24 cellular contexts compared by ENCODE assay signal in the genomic region with DNA sequence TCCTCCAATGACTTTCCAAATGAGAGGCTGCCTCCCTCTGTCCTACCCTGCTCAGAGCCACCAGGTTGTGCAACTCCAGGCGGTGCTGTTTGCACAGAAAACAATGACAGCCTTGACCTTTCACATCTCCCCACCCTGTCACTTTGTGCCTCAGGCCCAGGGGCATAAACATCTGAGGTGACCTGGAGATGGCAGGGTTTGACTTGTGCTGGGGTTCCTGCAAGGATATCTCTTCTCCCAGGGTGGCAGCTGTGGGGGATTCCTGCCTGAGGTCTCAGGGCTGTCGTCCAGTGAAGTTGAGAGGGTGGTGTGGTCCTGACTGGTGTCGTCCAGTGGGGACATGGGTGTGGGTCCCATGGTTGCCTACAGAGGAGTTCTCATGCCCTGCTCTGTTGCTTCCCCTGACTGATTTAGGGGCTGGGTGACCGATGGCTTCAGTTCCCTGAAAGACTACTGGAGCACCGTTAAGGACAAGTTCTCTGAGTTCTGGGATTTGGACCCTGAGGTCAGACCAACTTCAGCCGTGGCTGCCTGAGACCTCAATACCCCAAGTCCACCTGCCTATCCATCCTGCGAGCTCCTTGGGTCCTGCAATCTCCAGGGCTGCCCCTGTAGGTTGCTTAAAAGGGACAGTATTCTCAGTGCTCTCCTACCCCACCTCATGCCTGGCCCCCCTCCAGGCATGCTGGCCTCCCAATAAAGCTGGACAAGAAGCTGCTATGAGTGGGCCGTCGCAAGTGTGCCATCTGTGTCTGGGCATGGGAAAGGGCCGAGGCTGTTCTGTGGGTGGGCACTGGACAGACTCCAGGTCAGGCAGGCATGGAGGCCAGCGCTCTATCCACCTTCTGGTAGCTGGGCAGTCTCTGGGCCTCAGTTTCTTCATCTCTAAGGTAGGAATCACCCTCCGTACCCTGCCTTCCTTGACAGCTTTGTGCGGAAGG. TPM values are rescaled to one million over a fixed set of nuclear protein-coding genes. Genes with fewer than 3 reads are reported as not detected.
DNase-seq lines count a peak whose midpoint lies in the region; ATAC-seq, FAIRE-seq and TF ChIP-seq lines count a peak whose summit lies in the region.
"Had no signal": no experiment of that assay in that cellular context is flagged by ENCODE, and none has a peak within 500 bp of the region (broad histone marks: within the 10 kb centered on the region; RNA-seq: fewer than 3 reads in every experiment).

No MANE protein-coding gene starts in this region.

- no peak overlapping the region for H3K23ac ChIP-seq in H1 (ENCODE audit: insufficient read length)

- H3K23me2 ChIP-seq in H1 (ENCODE audit: low read depth, low read length) = peaks cover 3% of the 10 kb centered on the region; the same call in 1 of the 2 replicates

- H3K56ac ChIP-seq in H1 (replicated peaks; ENCODE audit: insufficient read length, low read depth, low read length) = no peak overlapping the region

- POLR2A ChIA-PET in H1 (lab: Charles Lee; ENCODE audit: partially characterized antibody) = interaction anchor here (1.0 kb wide), 1 partner anchor 311 kb away, joined by 3 read pairs; a partner anchor contains a TSS

- H3K27ac Mint-ChIP-seq in progenitor cell of endocrine pancreas = peak overlapping the region; percentile 83
- H3K27ac Mint-ChIP-seq: activated CD8-positive, alpha-beta T cell treated with anti-CD3 and anti-CD28 coated beads for 36 hours; activated naive CD8-positive, alpha-beta T cell treated with anti-CD3 and anti-CD28 coated beads for 36 hours; endodermal cell; T-cell had no signal

- TF ChIP-seq POLR2A in H1 (IDR thresholded peaks at IDR 0.05; ENCODE audit: control extremely low read depth in 1 of 2, low read depth in 2 of 2, low read length in 2 of 2) = no peak

- no peak overlapping the region for H4K91ac ChIP-seq in H1 (replicated peaks; ENCODE audit: insufficient read length, low read length)

- no peak overlapping the region for H2BK20ac ChIP-seq in H1 (ENCODE audit: low read length)

- peaks cover 33% of the 10 kb centered on the region for H3K4me1 Mint-ChIP-seq in progenitor cell of endocrine pancreas (ENCODE audit: low read depth)

- no peak overlapping the region for H2BK5ac ChIP-seq in H1 (ENCODE audit: low read depth, low read length)

- H3K27me3 ChIP-seq in H1 (replicated peaks in 1 of 4; ENCODE audit: control insufficient read depth in 3 of 4, extremely low read depth in 1 of 4, insufficient read depth in 3 of 4, low read length in 3 of 4) = peaks cover 0 to 7% (median 5%) of the 10 kb centered on the region in 4 experiments; a peak in 3 of 7 replicates
- H3K27me3 ChIP-seq: upper lobe of left lung had no signal

- no peaks in the 10 kb centered on the region for H3K79me1 ChIP-seq in H1 (ENCODE audit: low read depth, low read length)

- no peaks in the 10 kb centered on the region for H3K79me2 ChIP-seq in H1 (ENCODE audit: control insufficient read depth in 1 of 2, insufficient read depth in 2 of 2, low read length in 2 of 2)
- H3K79me2 ChIP-seq: parathyroid adenoma had no signal

- no peak overlapping the region for H3K18ac ChIP-seq in H1 (ENCODE audit: extremely low read depth, low read length)

- no peak overlapping the region for H2BK15ac ChIP-seq in H1 (ENCODE audit: low read length)

- H3K9me3 ChIP-seq in H1 (ENCODE audit: insufficient read depth in 2 of 2, low read depth in 1 of 2, low read length in 1 of 2) = no peaks in the 10 kb centered on the region; a peak in 1 of 4 replicates
- H3K9me3 ChIP-seq: upper lobe of left lung had no signal

- TF ChIP-seq RAD21 in H1 (IDR thresholded peaks at IDR 0.05 in 1 of 2, conservative IDR thresholded peaks at IDR 0.05 in 1 of 2; ENCODE audit: low read depth in 2 of 2, low read length in 2 of 2) = peak; percentile 18 to 32; a peak in 3 of 4 replicates

- H2BK120ac ChIP-seq in H1 (replicated peaks; ENCODE audit: low read depth, low read length) = no peak overlapping the region

- H4K5ac ChIP-seq in H1 (ENCODE audit: insufficient read length, low read depth, low read length) = no peak overlapping the region

- ATAC-seq in GM21723 (IDR thresholded peaks at IDR 0.05; ENCODE audit: unreplicated experiment) (no peak), HG03196 (IDR thresholded peaks at IDR 0.05; ENCODE audit: unreplicated experiment) (no peak)
- ATAC-seq: activated CD8-positive, alpha-beta T cell treated with anti-CD3 and anti-CD28 coated beads for 36 hours; T-cell had no signal

- intact Hi-C loops in cardiac septum (cut with DNase I) = no loop called here

- CTCF ChIA-PET in H1 (lab: Charles Lee; ENCODE audit: partially characterized antibody) = interaction anchor here (0.5 to 12.2 kb wide), 7 partner anchors 9 to 308 kb away, joined by 3 to 237 read pairs (median 6); a partner anchor contains a TSS

- peaks cover 0 to 21% (median 4%) of the 10 kb centered on the region in 4 experiments; a peak in 5 of 7 replicates for H3K4me1 ChIP-seq in H1 (replicated peaks in 1 of 4; ENCODE audit: control insufficient read depth in 3 of 4, insufficient read depth in 4 of 4, low read length in 3 of 4)
- H3K4me1 ChIP-seq: parathyroid adenoma had no signal

- no peak overlapping the region for H3K4me2 ChIP-seq in H1 (ENCODE audit: insufficient read depth in 1 of 2, low read depth in 2 of 2, low read length in 2 of 2)

- H3K14ac ChIP-seq in H1 (ENCODE audit: insufficient read length) = no peak overlapping the region

- no peak overlapping the region for H3K4me3 Mint-ChIP-seq in progenitor cell of endocrine pancreas (ENCODE audit: low read depth)
- H3K4me3 Mint-ChIP-seq: activated CD8-positive, alpha-beta T cell treated with anti-CD3 and anti-CD28 coated beads for 36 hours; activated naive CD8-positive, alpha-beta T cell treated with anti-CD3 and anti-CD28 coated beads for 36 hours; endodermal cell; T-cell had no signal

- TF ChIP-seq EP300 in H1 (IDR thresholded peaks at IDR 0.05; ENCODE audit: borderline replicate concordance in 1 of 2, low read depth in 2 of 2, low read length in 2 of 2) = no peak

- H3K4me3 ChIP-seq in H1 (ENCODE audit: extremely low read depth in 1 of 4, insufficient read depth in 2 of 4, low read depth in 3 of 4, low read length in 4 of 4) = no peak overlapping the region
- H3K4me3 ChIP-seq: skin epidermis, upper lobe of left lung had no signal

- H3K9me3 Mint-ChIP-seq in progenitor cell of endocrine pancreas (ENCODE audit: low read depth) = no peaks in the 10 kb centered on the region
- H3K9me3 Mint-ChIP-seq: activated CD8-positive, alpha-beta T cell treated with anti-CD3 and anti-CD28 coated beads for 36 hours; activated naive CD8-positive, alpha-beta T cell treated with anti-CD3 and anti-CD28 coated beads for 36 hours; T-cell had no signal

- no peaks in the 10 kb centered on the region for H3K36me3 ChIP-seq in H1 (ENCODE audit: control insufficient read depth in 2 of 4, insufficient read depth in 4 of 4, low read length in 3 of 4)
- H3K36me3 ChIP-seq: upper lobe of left lung had no signal

- H2AFZ ChIP-seq in H1 (ENCODE audit: low read length) = no peak overlapping the region
- H2AFZ ChIP-seq: parathyroid adenoma had no signal

- H3K36me3 Mint-ChIP-seq in progenitor cell of endocrine pancreas (ENCODE audit: insufficient read depth) = no peaks in the 10 kb centered on the region
- H3K36me3 Mint-ChIP-seq: activated naive CD8-positive, alpha-beta T cell treated with anti-CD3 and anti-CD28 coated beads for 36 hours; T-cell had no signal

- H4K8ac ChIP-seq in H1 (ENCODE audit: extremely low read depth, insufficient read depth, low read length) = no peak overlapping the region

- 83% methylated on average over 12 of the region's 13 CpGs; no CpG with 5 or more reads in 1 of the 2 experiments for WGBS in H1 (ENCODE audit: extremely low coverage in 1 of 2, insufficient coverage in 1 of 2, insufficient read length in 1 of 2, insufficient replicate concordance in 2 of 2, low coverage in 1 of 2, low lambda C conversion rate in 2 of 2, missing lambda C conversion rate in 1 of 2), 2 experiments

- no peak overlapping the region for H3K9ac ChIP-seq in H1 (replicated peaks in 1 of 4; ENCODE audit: extremely low read depth in 1 of 4, low read depth in 3 of 4, low read length in 3 of 4)
- H3K9ac ChIP-seq: parathyroid adenoma had no signal

- H3K4ac ChIP-seq in H1 (replicated peaks; ENCODE audit: insufficient read length, low read depth, low read length) = no peak overlapping the region

- FAIRE-seq in H1 (lab: Jason Lieb, UNC) = no peak
- FAIRE-seq: colon, G401.6 had no signal

- peak; percentile 25 for TF ChIP-seq CTCF in GM12873 (IDR thresholded peaks at IDR 0.05; ENCODE audit: insufficient read depth, low read depth, low read length, missing control alignments)
- no peak for TF ChIP-seq CTCF in H1 (IDR thresholded peaks at IDR 0.05; ENCODE audit: control extremely low read depth in 1 of 3, insufficient read depth in 1 of 3, low read depth in 1 of 3, low read length in 3 of 3)
- TF ChIP-seq CTCF in progenitor cell of endocrine pancreas (IDR thresholded peaks at IDR 0.05; ENCODE audit: unreplicated experiment) = no peak

- DNase-seq in NCI-H146 (lab: John Stamatoyannopoulos, UW) (peak; percentile 83), H1 (ENCODE audit: low read depth in 1 of 2, low spot score in 2 of 2) (no peak), progenitor cell of endocrine pancreas (ENCODE audit: low spot score, unreplicated experiment) (no peak), cardiac septum (ENCODE audit: low spot score) (no peak)
- DNase-seq: activated CD8-positive, alpha-beta T cell treated with anti-CD3 and anti-CD28 coated beads for 36 hours; activated naive CD8-positive, alpha-beta T cell treated with anti-CD3 and anti-CD28 coated beads for 36 hours; COR-L47; endodermal cell; head of caudate nucleus; NCI-H1105; NCI-H524; SHP77 treated with DMSO at 0.1 percent for 48 hours; stimulated activated CD4-positive, alpha-beta T cell treated with anti-CD3 and anti-CD28 coated beads, Interleukin-4, amount 100 ng/mL, for 1 hour; T-cell had no signal

- H4K20me1 ChIP-seq in H1 (replicated peaks in 1 of 2; ENCODE audit: control insufficient read depth in 1 of 2, insufficient read depth in 2 of 2, low read length in 2 of 2) = no peaks in the 10 kb centered on the region

- H2AK5ac ChIP-seq in H1 (ENCODE audit: low read depth, low read length) = 0 out of 2 replicates have a peak overlapping the region, but pooled peaks have one; percentile 24

- peaks cover 5% of the 10 kb centered on the region for H3K27me3 Mint-ChIP-seq in progenitor cell of endocrine pancreas
- H3K27me3 Mint-ChIP-seq: activated CD8-positive, alpha-beta T cell treated with anti-CD3 and anti-CD28 coated beads for 36 hours; activated naive CD8-positive, alpha-beta T cell treated with anti-CD3 and anti-CD28 coated beads for 36 hours; T-cell had no signal

- no peak overlapping the region for H2BK12ac ChIP-seq in H1 (ENCODE audit: low read depth, low read length)

- H3K27ac ChIP-seq in H1 (ENCODE audit: low read depth, low read length) = no peak overlapping the region
- H3K27ac ChIP-seq: parathyroid adenoma, skin epidermis, upper lobe of left lung, VCaP had no signal

RNA-seq across cellular contexts. Expression of a gene that starts 2.9 kb away (rescaled TPM):
- not detected in 2 replicates for total RNA-seq in H1 (2021; fragmentation: NEBNext Ultra II Directional; extraction: Animal tissue kit (Norgen Biotek cat#: 25700))
- polyA plus RNA-seq in H1 (2011; rRNA removed) = not detected in 2 replicates
- polyA plus RNA-seq in H1 (2011; cell fraction: cytosol; rRNA removed) = not detected
- polyA plus RNA-seq in H1 (2011; cell fraction: nucleus; rRNA removed) = not detected
- not detected in 4 replicates for polyA plus RNA-seq in H1 (2012, experiment 1 of 2)
- not detected for polyA plus RNA-seq in H1 (2012, experiment 2 of 2)
- not detected for polyA plus RNA-seq in H1 (2013, experiment 1 of 2)
- not detected for polyA plus RNA-seq in H1 (2013, experiment 2 of 2)
- polyA minus RNA-seq in H1 (2011; rRNA and poly(A)+ RNA removed) = not detected in 2 replicates
- not detected for polyA minus RNA-seq in H1 (2011; cell fraction: cytosol; rRNA and poly(A)+ RNA removed)
- not detected for polyA minus RNA-seq in H1 (2011; cell fraction: nucleus; rRNA and poly(A)+ RNA removed)
- total RNA-seq in progenitor cell of endocrine pancreas = 14.9 and 16.3 TPM in 2 replicates
- total RNA-seq in cardiac septum = not detected
- total RNA-seq: activated CD8-positive, alpha-beta T cell treated with anti-CD3 and anti-CD28 coated beads for 36 hours; activated naive CD8-positive, alpha-beta T cell treated with anti-CD3 and anti-CD28 coated beads for 36 hours; endodermal cell; lower leg skin had no signal

RNA-seq across cellular contexts. Expression of a gene that starts 4.8 kb away (rescaled TPM):
- 0.48 TPM in 1 of 2 replicates, not detected in the other for total RNA-seq in H1 (2021; fragmentation: NEBNext Ultra II Directional; extraction: Animal tissue kit (Norgen Biotek cat#: 25700))
- 0.47 and 0.80 TPM in 2 replicates for polyA plus RNA-seq in H1 (2011; rRNA removed)
- 0.92 TPM for polyA plus RNA-seq in H1 (2011; cell fraction: cytosol; rRNA removed)
- 0.63 TPM for polyA plus RNA-seq in H1 (2011; cell fraction: nucleus; rRNA removed)
- polyA plus RNA-seq in H1 (2012, experiment 1 of 2) = 1.3 to 1.6 TPM (median 1.5 TPM) in 4 replicates
- polyA plus RNA-seq in H1 (2012, experiment 2 of 2) = 2.1 TPM
- 0.20 TPM for polyA plus RNA-seq in H1 (2013, experiment 1 of 2)
- 0.39 TPM for polyA plus RNA-seq in H1 (2013, experiment 2 of 2)
- polyA minus RNA-seq in H1 (2011; rRNA and poly(A)+ RNA removed) = 0.66 TPM in 1 of 2 replicates, not detected in the other
- not detected for polyA minus RNA-seq in H1 (2011; cell fraction: cytosol; rRNA and poly(A)+ RNA removed)
- polyA minus RNA-seq in H1 (2011; cell fraction: nucleus; rRNA and poly(A)+ RNA removed) = not detected
- 189 and 203 TPM in 2 replicates for total RNA-seq in progenitor cell of endocrine pancreas
- 47.2 TPM for total RNA-seq in cardiac septum
- total RNA-seq: activated CD8-positive, alpha-beta T cell treated with anti-CD3 and anti-CD28 coated beads for 36 hours had no signal

RNA-seq across cellular contexts. Expression of a gene that starts 9.5 kb away (rescaled TPM):
- total RNA-seq in H1 (2021; fragmentation: NEBNext Ultra II Directional; extraction: Animal tissue kit (Norgen Biotek cat#: 25700)) = not detected in 2 replicates
- not detected in 2 replicates for polyA plus RNA-seq in H1 (2011; rRNA removed)
- not detected for polyA plus RNA-seq in H1 (2011; cell fraction: cytosol; rRNA removed)
- not detected for polyA plus RNA-seq in H1 (2011; cell fraction: nucleus; rRNA removed)
- not detected in 4 replicates for polyA plus RNA-seq in H1 (2012, experiment 1 of 2)
- polyA plus RNA-seq in H1 (2012, experiment 2 of 2) = 0.16 TPM
- not detected for polyA plus RNA-seq in H1 (2013, experiment 1 of 2)
- not detected for polyA plus RNA-seq in H1 (2013, experiment 2 of 2)
- not detected in 2 replicates for polyA minus RNA-seq in H1 (2011; rRNA and poly(A)+ RNA removed)
- not detected for polyA minus RNA-seq in H1 (2011; cell fraction: cytosol; rRNA and poly(A)+ RNA removed)
- polyA minus RNA-seq in H1 (2011; cell fraction: nucleus; rRNA and poly(A)+ RNA removed) = not detected
- total RNA-seq in progenitor cell of endocrine pancreas (not detected in 2 replicates), cardiac septum (not detected)
- total RNA-seq: activated CD8-positive, alpha-beta T cell treated with anti-CD3 and anti-CD28 coated beads for 36 hours; activated naive CD8-positive, alpha-beta T cell treated with anti-CD3 and anti-CD28 coated beads for 36 hours; lower leg skin; T-cell; upper lobe of left lung had no signal

RNA-seq across cellular contexts. Expression of a gene that starts 40.9 kb away (rescaled TPM):
- 0.15 and 0.21 TPM in 2 replicates for total RNA-seq in H1 (2021; fragmentation: NEBNext Ultra II Directional; extraction: Animal tissue kit (Norgen Biotek cat#: 25700))
- 0.08 and 0.09 TPM in 2 replicates for polyA plus RNA-seq in H1 (2011; rRNA removed)
- polyA plus RNA-seq in H1 (2011; cell fraction: cytosol; rRNA removed) = 0.17 TPM
- polyA plus RNA-seq in H1 (2011; cell fraction: nucleus; rRNA removed) = 0.24 TPM
- 0.14 to 0.15 TPM in 2 of 4 replicates, not detected in the others for polyA plus RNA-seq in H1 (2012, experiment 1 of 2)
- 0.20 TPM for polyA plus RNA-seq in H1 (2012, experiment 2 of 2)
- polyA plus RNA-seq in H1 (2013, experiment 1 of 2) = 0.06 TPM
- polyA plus RNA-seq in H1 (2013, experiment 2 of 2) = 0.06 TPM
- 0.12 and 0.22 TPM in 2 replicates for polyA minus RNA-seq in H1 (2011; rRNA and poly(A)+ RNA removed)
- not detected for polyA minus RNA-seq in H1 (2011; cell fraction: cytosol; rRNA and poly(A)+ RNA removed)
- polyA minus RNA-seq in H1 (2011; cell fraction: nucleus; rRNA and poly(A)+ RNA removed) = 0.60 TPM
- total RNA-seq in progenitor cell of endocrine pancreas (not detected in 2 replicates), cardiac septum (not detected)
- total RNA-seq: activated CD8-positive, alpha-beta T cell treated with anti-CD3 and anti-CD28 coated beads for 36 hours; activated naive CD8-positive, alpha-beta T cell treated with anti-CD3 and anti-CD28 coated beads for 36 hours; endodermal cell; lower leg skin had no signal

RNA-seq across cellular contexts. Expression of a gene that starts 44.8 kb away (rescaled TPM):
- total RNA-seq in H1 (2021; fragmentation: NEBNext Ultra II Directional; extraction: Animal tissue kit (Norgen Biotek cat#: 25700)) = 70.5 and 81.2 TPM in 2 replicates
- 36.6 and 36.7 TPM in 2 replicates for polyA plus RNA-seq in H1 (2011; rRNA removed)
- polyA plus RNA-seq in H1 (2011; cell fraction: cytosol; rRNA removed) = 49.0 TPM
- polyA plus RNA-seq in H1 (2011; cell fraction: nucleus; rRNA removed) = 38.7 TPM
- 44.9 to 54.2 TPM (median 48.1 TPM) in 4 replicates for polyA plus RNA-seq in H1 (2012, experiment 1 of 2)
- polyA plus RNA-seq in H1 (2012, experiment 2 of 2) = 24.3 TPM
- 33.3 TPM for polyA plus RNA-seq in H1 (2013, experiment 1 of 2)
- polyA plus RNA-seq in H1 (2013, experiment 2 of 2) = 35.5 TPM
- polyA minus RNA-seq in H1 (2011; rRNA and poly(A)+ RNA removed) = 62.4 and 69.3 TPM in 2 replicates
- polyA minus RNA-seq in H1 (2011; cell fraction: cytosol; rRNA and poly(A)+ RNA removed) = 46.8 TPM
- polyA minus RNA-seq in H1 (2011; cell fraction: nucleus; rRNA and poly(A)+ RNA removed) = 42.6 TPM
- total RNA-seq in progenitor cell of endocrine pancreas (48.6 TPM in 2 replicates), cardiac septum (24.8 TPM)

Comparison
In these comparisons a context has a peak if more than half of its experiments do, and no peak if none do; other contexts are left out.
1. RNA of a gene that starts 2.9 kb away (total RNA-seq): 14.9 to 16.3 TPM in progenitor cell of endocrine pancreas; not detected in H1 and not detected in cardiac septum (single experiment); every median in the first group is over 10 times any median in the second.
2. RNA of a gene that starts 4.8 kb away (total RNA-seq): 189 to 203 TPM in progenitor cell of endocrine pancreas and 47.2 TPM in cardiac septum (single experiment); 0.48 TPM in H1; every median in the first group is over 10 times any median in the second.